Comparison of ENCODE assay signal across 22 cellular contexts in the genomic region with DNA sequence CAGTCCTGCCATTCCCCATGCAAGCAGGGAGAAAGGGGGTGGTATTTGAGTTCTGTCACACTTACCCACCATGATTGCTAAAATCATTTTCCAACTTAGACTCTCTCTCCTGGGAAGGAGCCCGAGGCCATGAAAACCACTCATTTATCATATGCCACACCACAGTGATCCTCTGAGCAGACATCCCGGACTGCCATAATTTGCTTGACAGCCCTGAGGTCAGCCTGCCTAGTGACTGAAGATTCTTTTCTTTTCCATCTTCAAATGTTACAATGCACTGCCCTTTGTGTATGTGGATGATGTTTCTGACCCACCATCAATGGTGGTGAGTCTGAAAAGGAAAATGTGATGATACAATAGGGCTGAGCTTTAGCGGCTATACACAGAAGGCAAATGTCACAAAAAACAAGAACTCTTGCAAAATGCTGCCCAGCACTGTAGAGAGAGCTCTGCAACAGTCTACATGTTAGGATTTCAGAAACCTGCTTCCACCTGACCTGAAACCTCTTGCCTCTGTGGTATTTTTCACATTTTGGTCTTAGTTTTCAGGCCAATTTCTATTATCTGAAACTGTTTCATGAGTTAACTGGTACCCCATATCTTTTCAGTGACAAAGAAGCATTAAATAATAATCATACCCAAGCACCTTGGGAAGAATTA.
DNase-seq lines count a peak whose midpoint lies in the region; ATAC-seq, FAIRE-seq and TF ChIP-seq lines count a peak whose summit lies in the region.
"Had no signal": no experiment of that assay in that cellular context is flagged by ENCODE, and none has a peak within 500 bp of the region (broad histone marks: within the 10 kb centered on the region; RNA-seq: fewer than 3 reads in every experiment).

No MANE protein-coding gene starts in this region.

- no peaks in the 10 kb centered on the region for H3K36me3 Mint-ChIP-seq in astrocyte (ENCODE audit: low read depth, unreplicated experiment)
- H3K36me3 Mint-ChIP-seq: CD8-positive, alpha-beta T cell; T-cell had no signal

- no peak for FAIRE-seq in astrocyte (lab: Jason Lieb, UNC)
- FAIRE-seq: G401.6, RCC 7860 had no signal

- no peak for TF ChIP-seq CTCF in astrocyte (IDR thresholded peaks at IDR 0.05; ENCODE audit: insufficient read depth, low read depth, low read length)
- TF ChIP-seq CTCF in gastrocnemius medialis (IDR thresholded peaks at IDR 0.05 in 4 of 5, conservative IDR thresholded peaks at IDR 0.05 in 1 of 5), result no peak

- H3K27ac ChIP-seq in astrocyte (ENCODE audit: low read depth, low read length) (no peak overlapping the region), gastrocnemius medialis (peak overlapping the region in 3 of 4 donors; percentile 20 to 42 (median 35))
- H3K27ac ChIP-seq: C4-2B had no signal

- H3K79me2 ChIP-seq in astrocyte (ENCODE audit: insufficient read depth, low read length), result no peaks in the 10 kb centered on the region

- H3K9me3 ChIP-seq in HAP-1, result no peaks in the 10 kb centered on the region
- no peaks in the 10 kb centered on the region for H3K9me3 ChIP-seq in astrocyte (ENCODE audit: insufficient read depth, low read depth, low read length)
- H3K9me3 ChIP-seq in gastrocnemius medialis, result no peaks in the 10 kb centered on the region

- H3K4me3 Mint-ChIP-seq in astrocyte (ENCODE audit: unreplicated experiment), result no peak overlapping the region
- H3K4me3 Mint-ChIP-seq: B cell; CD8-positive, alpha-beta T cell; H9; HFFc6; T-cell had no signal

- H3K4me1 Mint-ChIP-seq in astrocyte (ENCODE audit: low read depth, unreplicated experiment), result peaks cover 9% of the 10 kb centered on the region
- H3K4me1 Mint-ChIP-seq: B cell, T-cell had no signal

- no peak for ATAC-seq in gastrocnemius medialis
- ATAC-seq: CD8-positive, alpha-beta T cell; T-cell had no signal

- no peak overlapping the region for H3K9ac ChIP-seq in astrocyte (ENCODE audit: low read length)

- H3K4me1 ChIP-seq in HAP-1 (peaks cover 38% of the 10 kb centered on the region), astrocyte (ENCODE audit: insufficient read depth, low read length) (peaks cover 10% of the 10 kb centered on the region), gastrocnemius medialis (peaks cover 12 to 23% of the 10 kb centered on the region in 2 donors)
- H3K4me1 ChIP-seq: Caco-2 had no signal

- no peak overlapping the region for H2AFZ ChIP-seq in astrocyte (ENCODE audit: low read depth, low read length)

- intact Hi-C loops in gastrocnemius medialis (cut with DNase I; ENCODE audit: low total_unique reads), result no loop called here

- DNase-seq in HAP-1 (ENCODE audit: low spot score in 2 of 2) (peak; percentile 18 to 28), M059J (ENCODE audit: low read depth) (peak; percentile 54), astrocyte (ENCODE audit: low read depth) (peak; percentile 28), gastrocnemius medialis (no peak), NCI-H1092 (lab: John Stamatoyannopoulos, UW) (no peak), GOT3 (lab: John Stamatoyannopoulos, UW) (no peak)
- DNase-seq in activated T-cell treated with anti-CD3 and anti-CD28 coated beads, Interleukin-2, amount 50 U/mL, for 1 hour, result no peak
- DNase-seq: Caco-2; CD8-positive, alpha-beta T cell; H9; HFFc6; Karpas-422; NCI-H1694 treated with DMSO at 0.1 percent for 48 hours; NCI-H2081; NCI-H345; NCI-H510A treated with DMSO at 0.1 percent for 48 hours; NCI-H748 treated with DMSO at 0.1 percent for 48 hours; T-cell had no signal

- H4K20me1 ChIP-seq in astrocyte (ENCODE audit: insufficient read depth, low read length), result no peaks in the 10 kb centered on the region

- H3K27me3 Mint-ChIP-seq in astrocyte (ENCODE audit: low read depth, unreplicated experiment), result no peaks in the 10 kb centered on the region

- H3K4me2 ChIP-seq in astrocyte (ENCODE audit: low read length), result no peak overlapping the region

- H3K36me3 ChIP-seq in HAP-1 (replicated peaks) (no peaks in the 10 kb centered on the region), astrocyte (ENCODE audit: insufficient read depth, low read length) (no peaks in the 10 kb centered on the region), gastrocnemius medialis (no peaks in the 10 kb centered on the region)

- no peak for TF ChIP-seq POLR2A in gastrocnemius medialis (IDR thresholded peaks at IDR 0.05)

- H3K9me3 Mint-ChIP-seq in astrocyte (ENCODE audit: unreplicated experiment), result no peaks in the 10 kb centered on the region
- H3K9me3 Mint-ChIP-seq: CD8-positive, alpha-beta T cell; H9; HFFc6; T-cell had no signal

- H3K27ac Mint-ChIP-seq in astrocyte (ENCODE audit: unreplicated experiment), result no peak overlapping the region
- H3K27ac Mint-ChIP-seq: B cell; CD8-positive, alpha-beta T cell; H9; HFFc6; T-cell had no signal

- no peak overlapping the region for H3K4me3 ChIP-seq in HAP-1
- H3K4me3 ChIP-seq in astrocyte (ENCODE audit: insufficient read depth, low read depth, low read length), result no peak overlapping the region
- H3K4me3 ChIP-seq in gastrocnemius medialis, result no peak overlapping the region

- in situ Hi-C loops in HAP-1 (cut with MboI; ENCODE audit: low sequenced_read_pairs), result no loop called here
- in situ Hi-C loops in gastrocnemius medialis (cut with MboI; ENCODE audit: low sequenced_read_pairs in 4 of 4), result no loop called here

- H3K27me3 ChIP-seq in HAP-1 (ENCODE audit: low read depth) (no peaks in the 10 kb centered on the region), astrocyte (ENCODE audit: insufficient read depth, low read length) (no peaks in the 10 kb centered on the region), gastrocnemius medialis (no peaks in the 10 kb centered on the region)

Comparison
In these comparisons a context has a peak if more than half of its experiments do, and no peak if none do; other contexts are left out.
1. DNase-seq: peak in HAP-1 (2 of 2), M059J (single experiment) and astrocyte (single experiment); none in gastrocnemius medialis (0 of 2), NCI-H1092 (single experiment), GOT3 (single experiment) and activated T-cell treated with anti-CD3 and anti-CD28 coated beads, Interleukin-2, amount 50 U/mL, for 1 hour (single experiment).